Comparison of ENCODE assay signal across 15 cellular contexts in genomic region chr17:38891441-38891840, GRCh38. TPM values are rescaled to one million over a fixed set of nuclear protein-coding genes. Genes with fewer than 3 reads are reported as not detected.
DNase-seq lines count a peak whose midpoint lies in the region; ATAC-seq and TF ChIP-seq lines count a peak whose summit lies in the region.
"Had no signal": no experiment of that assay in that cellular context is flagged by ENCODE, and none has a peak within 500 bp of the region (broad histone marks: within the 10 kb centered on the region; RNA-seq: fewer than 3 reads in every experiment).

No MANE protein-coding gene starts in this region.

- H3K79me2 ChIP-seq in osteoblast (ENCODE audit: insufficient read depth, low read length): peaks cover 97% of the 10 kb centered on the region

- H4K20me1 ChIP-seq in osteoblast (ENCODE audit: insufficient read depth, low read length): peaks cover 77% of the 10 kb centered on the region

- H3K27ac Mint-ChIP-seq in activated naive CD8-positive, alpha-beta T cell treated with anti-CD3 and anti-CD28 coated beads, Interleukin-2, amount 10 ng/mL, durations not matched to agents 7 days and 5 days: peak overlapping the region; percentile 81

- no peak overlapping the region for H3K4me2 ChIP-seq in osteoblast (ENCODE audit: insufficient read depth, low read length)

- no peak for TF ChIP-seq CTCF in osteoblast (IDR thresholded peaks at IDR 0.05; ENCODE audit: extremely low read depth, low read depth, low read length)

- H3K36me3 ChIP-seq in osteoblast (ENCODE audit: insufficient read depth, low read length): peaks cover 87% of the 10 kb centered on the region

- intact Hi-C loops in left cardiac atrium (cut with DNase I) (no loop called here), Right ventricle myocardium superior (cut with DNase I) (no loop called here)

- peak overlapping the region; percentile 12 for H3K27ac ChIP-seq in osteoblast (ENCODE audit: low read depth, low read length)
- H3K27ac ChIP-seq: 22Rv1, thyroid gland had no signal

- H3K27me3 Mint-ChIP-seq in activated naive CD8-positive, alpha-beta T cell treated with anti-CD3 and anti-CD28 coated beads, Interleukin-2, amount 10 ng/mL, durations not matched to agents 7 days and 5 days: no peaks in the 10 kb centered on the region

- H3K9me3 Mint-ChIP-seq in activated naive CD8-positive, alpha-beta T cell treated with anti-CD3 and anti-CD28 coated beads, Interleukin-2, amount 10 ng/mL, durations not matched to agents 7 days and 5 days: no peaks in the 10 kb centered on the region

- no peaks in the 10 kb centered on the region for H3K9me3 ChIP-seq in osteoblast (ENCODE audit: low read depth, low read length)
- H3K9me3 ChIP-seq: thyroid gland had no signal

- peak; percentile 28 for ATAC-seq in activated naive CD8-positive, alpha-beta T cell treated with anti-CD3 and anti-CD28 coated beads, Interleukin-2, amount 10 ng/mL, durations not matched to agents 7 days and 5 days (ENCODE audit: low read depth)
- ATAC-seq in HG02938 (IDR thresholded peaks at IDR 0.05; ENCODE audit: unreplicated experiment): no peak
- ATAC-seq in left cardiac atrium: no peak
- no peak for ATAC-seq in Right ventricle myocardium superior (ENCODE audit: poor library complexity)

- no peak overlapping the region for H3K4me3 ChIP-seq in osteoblast (ENCODE audit: insufficient read depth, low read length)
- H3K4me3 ChIP-seq: coronary artery, thyroid gland had no signal

- H3K4me1 ChIP-seq in osteoblast (ENCODE audit: insufficient read depth, low read length): peaks cover 16% of the 10 kb centered on the region

- no peak overlapping the region for H2AFZ ChIP-seq in osteoblast (ENCODE audit: low read length)

- peaks cover 81% of the 10 kb centered on the region for H3K4me1 Mint-ChIP-seq in activated naive CD8-positive, alpha-beta T cell treated with anti-CD3 and anti-CD28 coated beads, Interleukin-2, amount 10 ng/mL, durations not matched to agents 7 days and 5 days

- DNase-seq in NCI-H82 (lab: John Stamatoyannopoulos, UW): peak; percentile 51
- DNase-seq in NCI-H82 treated with DMSO at 0.1 percent for 48 hours (lab: John Stamatoyannopoulos, UW; ENCODE audit: unreplicated experiment): no peak
- DNase-seq in MV-4-11 (lab: John Stamatoyannopoulos, UW): peak; percentile 78
- DNase-seq in activated naive CD8-positive, alpha-beta T cell treated with anti-CD3 and anti-CD28 coated beads, Interleukin-2, amount 10 ng/mL, durations not matched to agents 7 days and 5 days: no peak
- DNase-seq in osteoblast (ENCODE audit: insufficient read length, low spot score, missing footprints): peak; percentile 68
- DNase-seq in left cardiac atrium: no peak
- no peak for DNase-seq in Right ventricle myocardium superior
- DNase-seq: aorta, GDM1, NCI-H1694, RPMI8226, thyroid gland had no signal

- H3K27me3 ChIP-seq in osteoblast (ENCODE audit: insufficient read depth, low read length): no peaks in the 10 kb centered on the region
- H3K27me3 ChIP-seq: thyroid gland had no signal

- H3K36me3 Mint-ChIP-seq in activated naive CD8-positive, alpha-beta T cell treated with anti-CD3 and anti-CD28 coated beads, Interleukin-2, amount 10 ng/mL, durations not matched to agents 7 days and 5 days: peaks cover 25% of the 10 kb centered on the region

- peak overlapping the region; percentile 31 for H3K4me3 Mint-ChIP-seq in activated naive CD8-positive, alpha-beta T cell treated with anti-CD3 and anti-CD28 coated beads, Interleukin-2, amount 10 ng/mL, durations not matched to agents 7 days and 5 days

- POLR2A ChIA-PET in activated naive CD8-positive, alpha-beta T cell treated with anti-CD3 and anti-CD28 coated beads, Interleukin-2, amount 10 ng/mL, durations not matched to agents 7 days and 5 days (lab: Charles Lee): interaction anchor here (0.7 to 4.7 kb wide), 7 partner anchors 9 to 299 kb away, joined by 3 to 42 read pairs (median 9); partner anchors contain the start of genes LASP1 and LASP1NB

RNA-seq across cellular contexts. Expression of gene LASP1, which starts 21.6 kb away (rescaled TPM):
- 100 to 1,000 TPM; 227 to 236 TPM for total RNA-seq in activated naive CD8-positive, alpha-beta T cell treated with anti-CD3 and anti-CD28 coated beads, Interleukin-2, amount 10 ng/mL, durations not matched to agents 7 days and 5 days
- 215 and 228 TPM in 2 replicates for total RNA-seq in osteoblast
- total RNA-seq in left cardiac atrium: 10 to 100 TPM; 51.8 to 55.0 TPM
- 31.7 TPM for total RNA-seq in Right ventricle myocardium superior

RNA-seq across cellular contexts. Expression of gene RPL23, which starts 37.9 kb away (rescaled TPM):
- total RNA-seq in activated naive CD8-positive, alpha-beta T cell treated with anti-CD3 and anti-CD28 coated beads, Interleukin-2, amount 10 ng/mL, durations not matched to agents 7 days and 5 days: 1,000 to 10,000 TPM; 1,166 to 1,188 TPM
- total RNA-seq in osteoblast (821 and 1,095 TPM in 2 replicates), left cardiac atrium (100 to 1,000 TPM; 892 to 925 TPM), Right ventricle myocardium superior (767 TPM)

Comparison
In these comparisons a context has a peak if more than half of its experiments do, and no peak if none do; other contexts are left out.
1. DNase-seq: peak in NCI-H82 (single experiment), MV-4-11 (single experiment) and osteoblast (single experiment); none in NCI-H82 treated with DMSO at 0.1 percent for 48 hours (single experiment), activated naive CD8-positive, alpha-beta T cell treated with anti-CD3 and anti-CD28 coated beads, Interleukin-2, amount 10 ng/mL, durations not matched to agents 7 days and 5 days (single experiment), left cardiac atrium (single experiment) and Right ventricle myocardium superior (single experiment).